8 cellular contexts compared by ENCODE assay signal in genomic region chr15:50051811-50052419, GRCh38.
DNase-seq lines count a peak whose midpoint lies in the region; ATAC-seq and TF ChIP-seq lines count a peak whose summit lies in the region.

No MANE protein-coding gene starts in this region.

- H4K8ac ChIP-seq in trophoblast cell (ENCODE audit: low read depth, low read length), result no peak overlapping the region

- DNase-seq in activated naive CD4-positive, alpha-beta T cell treated with anti-CD3 and anti-CD28 coated beads, Interleukin-2, amount 10 ng/mL, durations not matched to agents 7 days and 5 days, result peak; percentile 35
- no peak for DNase-seq in activated naive CD4-positive, alpha-beta T cell treated with Interleukin-2 at 50 U/mL for 16 hours
- DNase-seq in NAMALWA (ENCODE audit: low spot score) (peak; percentile 57), glomerular endothelial cell (ENCODE audit: extremely low read depth, low read depth, low spot score) (peak; percentile 16), trophoblast cell (peak; percentile 46 to 79), mesenteric fat pad (ENCODE audit: low spot score) (no peak)

- H3K36me3 Mint-ChIP-seq in activated naive CD4-positive, alpha-beta T cell treated with anti-CD3 and anti-CD28 coated beads, Interleukin-2, amount 10 ng/mL, durations not matched to agents 7 days and 5 days, result no peaks in the 10 kb centered on the region

- WGBS in trophoblast cell (ENCODE audit: extremely low coverage, insufficient coverage, insufficient read length), result no CpG with 5 or more reads among the region's 3 CpGs

- H2BK120ac ChIP-seq in trophoblast cell (ENCODE audit: insufficient read depth, low read length, poor library complexity), result no peak overlapping the region

- no peaks in the 10 kb centered on the region for H3K36me3 ChIP-seq in trophoblast cell (ENCODE audit: control insufficient read depth in 1 of 2, insufficient read depth in 2 of 2, low read length in 2 of 2)

- peak overlapping the region; percentile 42 for H2BK12ac ChIP-seq in trophoblast cell (ENCODE audit: low read length)

- H3K14ac ChIP-seq in trophoblast cell (ENCODE audit: low read length), result no peak overlapping the region

- H3K27ac ChIP-seq in trophoblast cell (ENCODE audit: low read depth, low read length), result no peak overlapping the region

- H4K91ac ChIP-seq in trophoblast cell (ENCODE audit: low read depth, low read length), result no peak overlapping the region

- no peak overlapping the region for H3K4ac ChIP-seq in trophoblast cell (ENCODE audit: low read depth, low read length)

- no peak overlapping the region for H3K4me3 ChIP-seq in WI38 (ENCODE audit: low read depth, low read length)
- no peak overlapping the region for H3K4me3 ChIP-seq in trophoblast cell (ENCODE audit: low read depth, low read length)

- no peak overlapping the region for H3K4me3 Mint-ChIP-seq in activated naive CD4-positive, alpha-beta T cell treated with anti-CD3 and anti-CD28 coated beads, Interleukin-2, amount 10 ng/mL, durations not matched to agents 7 days and 5 days

- H3K18ac ChIP-seq in trophoblast cell (ENCODE audit: low read length), result no peak overlapping the region

- H3K9me3 Mint-ChIP-seq in activated naive CD4-positive, alpha-beta T cell treated with anti-CD3 and anti-CD28 coated beads, Interleukin-2, amount 10 ng/mL, durations not matched to agents 7 days and 5 days, result no peaks in the 10 kb centered on the region

- no peak overlapping the region for H2BK5ac ChIP-seq in trophoblast cell (ENCODE audit: low read depth, low read length, poor library complexity)

- H4K12ac ChIP-seq in trophoblast cell (ENCODE audit: low read depth, low read length), result no peak overlapping the region

- TF ChIP-seq CTCF in WI38 (IDR thresholded peaks at IDR 0.05; ENCODE audit: low read depth, low read length), result peak; percentile 53

- no peaks in the 10 kb centered on the region for H3K27me3 ChIP-seq in trophoblast cell (ENCODE audit: insufficient read depth, low read length)

- no peak for ATAC-seq in HG03571 (IDR thresholded peaks at IDR 0.05; ENCODE audit: unreplicated experiment)

- no peak overlapping the region for H3K4me2 ChIP-seq in trophoblast cell (ENCODE audit: low read length)

- peaks cover 0 to 2% of the 10 kb centered on the region in 2 experiments for H3K4me1 ChIP-seq in trophoblast cell (ENCODE audit: control insufficient read depth in 1 of 2, insufficient read depth in 2 of 2, low read length in 2 of 2)

- H3K9ac ChIP-seq in trophoblast cell (ENCODE audit: low read length), result no peak overlapping the region

- no peak overlapping the region for H2AFZ ChIP-seq in trophoblast cell (ENCODE audit: insufficient read depth, low read length, poor library complexity)

- no peaks in the 10 kb centered on the region for H3K4me1 Mint-ChIP-seq in activated naive CD4-positive, alpha-beta T cell treated with anti-CD3 and anti-CD28 coated beads, Interleukin-2, amount 10 ng/mL, durations not matched to agents 7 days and 5 days

- peaks cover 6% of the 10 kb centered on the region for H3K79me1 ChIP-seq in trophoblast cell (ENCODE audit: low read length)

- no peak overlapping the region for H3K23ac ChIP-seq in trophoblast cell (ENCODE audit: low read length)

- H3K79me2 ChIP-seq in trophoblast cell (ENCODE audit: control insufficient read depth, insufficient read depth, low read length, poor library complexity), result no peaks in the 10 kb centered on the region

- CTCF ChIA-PET in activated naive CD4-positive, alpha-beta T cell treated with anti-CD3 and anti-CD28 coated beads, Interleukin-2, amount 10 ng/mL, durations not matched to agents 7 days and 5 days (lab: Charles Lee), result interaction anchor here (0.6 to 1.4 kb wide), 5 partner anchors 8 to 906 kb away, joined by 3 read pairs; no protein-coding TSS in a partner anchor

- H3K27me3 Mint-ChIP-seq in activated naive CD4-positive, alpha-beta T cell treated with anti-CD3 and anti-CD28 coated beads, Interleukin-2, amount 10 ng/mL, durations not matched to agents 7 days and 5 days, result no peaks in the 10 kb centered on the region

- H3K27ac Mint-ChIP-seq in activated naive CD4-positive, alpha-beta T cell treated with anti-CD3 and anti-CD28 coated beads, Interleukin-2, amount 10 ng/mL, durations not matched to agents 7 days and 5 days, result no peak overlapping the region

- no peak overlapping the region for H2AK5ac ChIP-seq in trophoblast cell (ENCODE audit: low read length)

- no peaks in the 10 kb centered on the region for H3K9me3 ChIP-seq in trophoblast cell (ENCODE audit: insufficient read depth, low read depth, low read length)

Comparison
In these comparisons a context has a peak if more than half of its experiments do, and no peak if none do; other contexts are left out.
1. DNase-seq: peak in activated naive CD4-positive, alpha-beta T cell treated with anti-CD3 and anti-CD28 coated beads, Interleukin-2, amount 10 ng/mL, durations not matched to agents 7 days and 5 days (single experiment), NAMALWA (single experiment), glomerular endothelial cell (single experiment) and trophoblast cell (2 of 2); none in activated naive CD4-positive, alpha-beta T cell treated with Interleukin-2 at 50 U/mL for 16 hours (single experiment) and mesenteric fat pad (single experiment).